Comparison of ENCODE assay signal across 30 cellular contexts in the genomic region with DNA sequence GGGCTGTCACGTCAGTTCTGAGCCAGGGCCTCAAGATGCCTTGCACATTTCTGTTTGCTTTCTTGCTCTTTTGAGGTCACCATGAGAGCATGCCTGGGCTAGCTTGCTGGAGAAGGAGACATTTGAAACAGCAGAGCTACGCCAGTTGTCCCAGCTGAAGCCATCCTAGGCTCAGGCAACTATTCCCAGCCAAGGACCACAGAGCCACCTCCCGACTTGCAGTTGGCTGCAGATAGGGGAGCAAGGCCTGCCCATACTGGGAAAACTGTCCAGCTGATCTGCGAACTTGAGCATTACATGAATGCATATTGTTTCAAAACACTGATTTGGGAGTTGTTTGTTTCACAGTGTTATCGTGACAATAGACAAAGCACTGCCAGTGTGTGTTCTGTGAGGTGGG.
"Had no signal": no experiment of that assay in that cellular context is flagged by ENCODE, and none has a peak within 500 bp of the region (broad histone marks: within the 10 kb centered on the region; RNA-seq: fewer than 3 reads in every experiment).

No MANE protein-coding gene starts in this region.

- H3K9me3 Mint-ChIP-seq: activated T-cell treated with anti-CD3 and anti-CD28 coated beads, Interleukin-2, amount 50 U/mL, for 24 hours; dendritic cell treated with granulocyte-macrophage colony-stimulating factor and Interleukin-4, amounts not matched to agents 40 ng/mL and 50 ng/mL, for 4 days; endodermal cell; natural killer cell treated with Interleukin-12 subunit alpha and Interleukin-12 subunit beta and Interleukin-15 and Interleukin-18, amount 100 ng/mL, for 72 hours had no signal

- ATAC-seq: activated CD4-positive, CD25-positive, alpha-beta regulatory T cell treated with anti-CD3 and anti-CD28 coated beads, Interleukin-2, amount 50 U/mL, for 24 hours; esophagus mucosa; heart right ventricle; left lung; lower lobe of right lung; mucosa of descending colon; natural killer cell treated with Interleukin-12 subunit alpha and Interleukin-12 subunit beta and Interleukin-15 and Interleukin-18, amount 100 ng/mL, for 72 hours; stimulated activated memory B cell treated with anti-CD40 and anti-IgM and Interleukin-4, amounts not matched to agents 10 μg/mL and 1 μg/mL and 100 μg/mL, for 72 hours had no signal

- H3K27me3 ChIP-seq: breast epithelium, heart right ventricle, left lung, sigmoid colon, testis, transverse colon had no signal

- H3K4me1 Mint-ChIP-seq: endodermal cell had no signal

- DNase-seq: activated CD4-positive, alpha-beta T cell treated with anti-CD3 and anti-CD28 coated beads for 48 hours; activated CD4-positive, alpha-beta T cell treated with anti-CD3 and anti-CD28 coated beads, Interleukin-2, amount 50 U/mL, for 48 hours; activated CD8-positive, alpha-beta memory T cell treated with anti-CD3 and anti-CD28 coated beads, Interleukin-2, amount 50 U/mL, for 48 hours; activated gamma-delta T cell treated with Interleukin-2 at 50 U/mL for 16 hours; activated naive CD4-positive, alpha-beta T cell treated with anti-CD3 and anti-CD28 coated beads, Interleukin-2, amount 50 U/mL, for 16 hours; activated T-cell treated with anti-CD3 and anti-CD28 coated beads, Interleukin-2, amount 50 U/mL, for 24 hours; central memory CD4-positive, alpha-beta T cell; endodermal cell; foreskin fibroblast; heart right ventricle; left lung; lower lobe of right lung; mesendoderm; mucosa of descending colon; sigmoid colon; small intestine; stimulated activated CD4-positive, alpha-beta T cell treated with anti-CD3 and anti-CD28 coated beads, Interleukin-1b, Interleukin-23, amount 100 ng/mL, for 48 hours; stimulated activated CD4-positive, alpha-beta T cell treated with anti-CD3 and anti-CD28 coated beads, Interleukin-4, amount 100 ng/mL, for 4 hours; stimulated activated CD8-positive, alpha-beta memory T cell treated with anti-CD3 and anti-CD28 coated beads, Interleukin-4, amount 100 ng/mL, for 48 hours; T-helper 1 cell; testis; transverse colon had no signal

- H3K4me1 ChIP-seq: breast epithelium, heart right ventricle, left lung, lower lobe of right lung, sigmoid colon, testis, transverse colon had no signal

- H3K27ac ChIP-seq: breast epithelium, heart right ventricle, left lung, lower lobe of right lung, sigmoid colon, testis, transverse colon, VCaP had no signal

- H3K27me3 Mint-ChIP-seq: activated T-cell treated with anti-CD3 and anti-CD28 coated beads, Interleukin-2, amount 50 U/mL, for 24 hours; dendritic cell treated with granulocyte-macrophage colony-stimulating factor and Interleukin-4, amounts not matched to agents 40 ng/mL and 50 ng/mL, for 4 days; natural killer cell treated with Interleukin-12 subunit alpha and Interleukin-12 subunit beta and Interleukin-15 and Interleukin-18, amount 100 ng/mL, for 72 hours; progenitor cell of endocrine pancreas; stimulated activated memory B cell treated with anti-CD40 and anti-IgM and Interleukin-4, amounts not matched to agents 10 μg/mL and 1 μg/mL and 100 μg/mL, for 72 hours had no signal

- H3K27ac Mint-ChIP-seq: activated T-cell treated with anti-CD3 and anti-CD28 coated beads, Interleukin-2, amount 50 U/mL, for 24 hours; dendritic cell treated with granulocyte-macrophage colony-stimulating factor and Interleukin-4, amounts not matched to agents 40 ng/mL and 50 ng/mL, for 4 days; endodermal cell; natural killer cell treated with Interleukin-12 subunit alpha and Interleukin-12 subunit beta and Interleukin-15 and Interleukin-18, amount 100 ng/mL, for 72 hours; progenitor cell of endocrine pancreas had no signal

- H3K36me3 ChIP-seq: breast epithelium had no signal

- H3K4me3 Mint-ChIP-seq: activated T-cell treated with anti-CD3 and anti-CD28 coated beads, Interleukin-2, amount 50 U/mL, for 24 hours; dendritic cell treated with granulocyte-macrophage colony-stimulating factor and Interleukin-4, amounts not matched to agents 40 ng/mL and 50 ng/mL, for 4 days; endodermal cell; natural killer cell treated with Interleukin-12 subunit alpha and Interleukin-12 subunit beta and Interleukin-15 and Interleukin-18, amount 100 ng/mL, for 72 hours; stimulated activated memory B cell treated with anti-CD40 and anti-IgM and Interleukin-4, amounts not matched to agents 10 μg/mL and 1 μg/mL and 100 μg/mL, for 72 hours had no signal

- H3K9me3 ChIP-seq: breast epithelium, left lung, lower lobe of right lung, mucosa of descending colon, sigmoid colon, testis, transverse colon had no signal

- H3K4me3 ChIP-seq: breast epithelium, heart right ventricle, left lung, lower lobe of right lung, mucosa of descending colon, sigmoid colon, testis, transverse colon had no signal
